ENCODE assay signal across 8 cellular contexts in the genomic region with DNA sequence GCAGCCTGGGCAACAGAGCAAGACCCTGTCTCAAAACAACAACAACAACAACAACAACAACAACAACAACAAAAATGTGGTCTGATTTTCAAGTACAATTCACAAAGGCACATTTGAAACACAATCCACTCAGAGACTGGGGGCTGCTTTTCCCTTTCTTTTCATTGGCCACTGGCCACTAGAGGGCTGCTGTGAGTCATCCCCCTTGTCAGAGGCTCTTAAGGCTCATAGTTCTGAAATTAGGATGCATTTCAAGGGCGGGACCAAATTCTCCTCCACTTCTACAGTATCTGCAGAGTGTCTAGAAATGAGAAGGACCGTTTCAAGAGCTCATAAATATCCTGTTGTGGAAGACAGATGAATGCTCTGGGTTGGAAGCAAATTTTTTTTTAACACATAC.
DNase-seq lines count a peak whose midpoint lies in the region; ATAC-seq, FAIRE-seq and TF ChIP-seq lines count a peak whose summit lies in the region.

No MANE protein-coding gene starts in this region.

- H3K9me1 ChIP-seq in keratinocyte (ENCODE audit: control insufficient read depth, extremely low read depth, insufficient read depth, low read length) = no peaks in the 10 kb centered on the region

- WGBS in prostate gland = 47% methylated on average over 2 of the region's 2 CpGs

- TF ChIP-seq CTCF in keratinocyte (optimal IDR thresholded peaks at IDR 0.05 in 1 of 3, IDR thresholded peaks at IDR 0.05 in 1 of 3, conservative IDR thresholded peaks at IDR 0.05 in 1 of 3; ENCODE audit: extremely low read depth in 1 of 3, insufficient read depth in 2 of 3, low read length in 3 of 3) = peak; percentile 54 to 57 (median 57)
- TF ChIP-seq CTCF in prostate gland (IDR thresholded peaks at IDR 0.05) = peak in 1 of 4 experiments; percentile 9
- TF ChIP-seq CTCF in CD14-positive monocyte (IDR thresholded peaks at IDR 0.05) = no peak

- H3K4me1 ChIP-seq in keratinocyte (ENCODE audit: control insufficient read depth, extremely low read depth, insufficient read depth, low read length) (no peaks in the 10 kb centered on the region), prostate gland (replicated peaks) (no peaks in the 10 kb centered on the region)

- H3K79me2 ChIP-seq in keratinocyte (ENCODE audit: control insufficient read depth, insufficient read depth, low read length) = no peaks in the 10 kb centered on the region

- H3K4me1 Mint-ChIP-seq in CD14-positive monocyte = no peaks in the 10 kb centered on the region

- H3K27me3 Mint-ChIP-seq in CD14-positive monocyte (ENCODE audit: low read depth in 3 of 3) = no peaks in the 10 kb centered on the region

- no peak overlapping the region for H3K4me3 Mint-ChIP-seq in CD14-positive monocyte

- DNase-seq in NCI-H2227 (lab: John Stamatoyannopoulos, UW; ENCODE audit: unreplicated experiment) (peak; percentile 11), NCI-H2227 treated with DMSO at 0.1 percent for 48 hours (lab: John Stamatoyannopoulos, UW) (no peak), SK-MEL-5 (ENCODE audit: low read depth, low spot score) (peak; percentile 71), keratinocyte (ENCODE audit: low read depth, low spot score) (no peak), prostate gland (ENCODE audit: low spot score) (no peak), CD14-positive monocyte (ENCODE audit: low spot score) (no peak)
- DNase-seq in activated effector memory CD4-positive, alpha-beta T cell treated with Interleukin-2 at 50 U/mL for 16 hours = no peak

- no peak overlapping the region for H2AFZ ChIP-seq in keratinocyte (ENCODE audit: control insufficient read depth, low read length)

- H4K20me1 ChIP-seq in keratinocyte (ENCODE audit: control insufficient read depth, extremely low read depth, insufficient read depth, low read length) = no peaks in the 10 kb centered on the region

- H3K9me3 Mint-ChIP-seq in CD14-positive monocyte = peaks cover 0 to 1% (median 0%) of the 10 kb centered on the region in 7 donors

- dilution Hi-C loops in keratinocyte (cut with MboI; ENCODE audit: extremely low pct_ligation_motif_present, low sequenced_read_pairs) = no loop called here

- H3K36me3 Mint-ChIP-seq in CD14-positive monocyte = no peaks in the 10 kb centered on the region

- no peak for TF ChIP-seq POLR2A in prostate gland (IDR thresholded peaks at IDR 0.05)

- H3K27ac ChIP-seq in keratinocyte (ENCODE audit: control insufficient read depth, insufficient read depth, low read length) (no peak overlapping the region), prostate gland (no peak overlapping the region)

- intact Hi-C loops in prostate gland (cut with DNase I) = no loop called here
- intact Hi-C loops in CD14-positive monocyte (cut with micrococcal nuclease) = no loop called here

- ATAC-seq in HG02798 (IDR thresholded peaks at IDR 0.05; ENCODE audit: poor library complexity, unreplicated experiment) = peak; percentile 69

- H3K4me3 ChIP-seq in keratinocyte (ENCODE audit: control insufficient read depth in 2 of 3, extremely low read depth in 1 of 3, insufficient read depth in 2 of 3, low read depth in 1 of 3, low read length in 3 of 3) (no peak overlapping the region), prostate gland (no peak overlapping the region)

- H3K27ac Mint-ChIP-seq in CD14-positive monocyte = no peak overlapping the region

- FAIRE-seq in keratinocyte (lab: Jason Lieb, UNC) = no peak

- H3K27me3 ChIP-seq in keratinocyte (ENCODE audit: control insufficient read depth, extremely low read depth, insufficient read depth, low read length) (no peaks in the 10 kb centered on the region), prostate gland (replicated peaks; ENCODE audit: insufficient read depth) (peaks cover 5% of the 10 kb centered on the region)

- no peak overlapping the region for H3K9ac ChIP-seq in keratinocyte (ENCODE audit: control insufficient read depth, extremely low read depth, insufficient read depth, low read length)

- no peaks in the 10 kb centered on the region for H3K36me3 ChIP-seq in keratinocyte (ENCODE audit: control insufficient read depth in 2 of 2, extremely low read depth in 1 of 2, insufficient read depth in 2 of 2, low read length in 2 of 2)
- H3K36me3 ChIP-seq in prostate gland = no peaks in the 10 kb centered on the region

- in situ Hi-C loops in SK-MEL-5 (cut with HindIII; ENCODE audit: low pct_unique_long_range_greater_than_20kb, low sequenced_read_pairs) = no loop called here

- H3K4me2 ChIP-seq in keratinocyte (ENCODE audit: control insufficient read depth, extremely low read depth, insufficient read depth, low read depth, low read length) = no peak overlapping the region

- H3K9me3 ChIP-seq in keratinocyte (ENCODE audit: control insufficient read depth, low read depth, low read length) = no peaks in the 10 kb centered on the region
- no peaks in the 10 kb centered on the region for H3K9me3 ChIP-seq in prostate gland

Comparison
In these comparisons a context has a peak if more than half of its experiments do, and no peak if none do; other contexts are left out.
1. DNase-seq: peak in NCI-H2227 (single experiment) and SK-MEL-5 (single experiment); none in NCI-H2227 treated with DMSO at 0.1 percent for 48 hours (single experiment), keratinocyte (single experiment), prostate gland (single experiment), CD14-positive monocyte (single experiment) and activated effector memory CD4-positive, alpha-beta T cell treated with Interleukin-2 at 50 U/mL for 16 hours (single experiment).